Comparison of ENCODE assay signal across 8 cellular contexts in the genomic region with DNA sequence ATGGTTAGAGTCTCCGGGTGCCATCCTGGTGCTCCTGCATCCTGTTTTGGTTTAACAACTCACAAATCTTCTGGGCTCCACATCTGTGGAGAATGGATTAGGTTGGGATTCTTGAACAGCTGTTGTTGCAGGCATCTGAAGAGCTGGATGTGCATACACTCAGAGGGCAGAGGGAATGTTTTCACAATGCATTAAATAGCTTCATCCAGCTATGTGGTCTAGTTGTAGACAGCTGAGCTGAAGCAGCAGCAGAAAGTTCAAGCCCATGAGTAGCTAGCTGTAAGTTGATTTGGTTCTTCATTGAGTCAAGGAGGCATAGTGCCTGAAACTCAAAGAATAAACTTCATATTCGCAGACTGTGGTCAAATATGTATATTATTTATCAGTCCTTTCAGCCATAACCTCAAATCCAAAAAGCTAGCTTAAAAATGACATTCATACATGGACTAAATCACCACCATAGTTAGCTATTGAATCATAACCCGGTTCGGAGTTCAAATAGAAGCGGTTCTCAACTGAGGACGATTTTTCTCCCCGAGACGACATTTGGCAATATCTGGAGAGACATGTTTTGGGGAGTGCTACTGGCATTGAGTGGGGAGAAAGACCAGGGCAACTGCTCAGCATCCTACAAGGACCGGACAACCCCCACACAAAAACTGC. TPM values are rescaled to one million over a fixed set of nuclear protein-coding genes. Genes with fewer than 3 reads are reported as not detected.
DNase-seq lines count a peak whose midpoint lies in the region; ATAC-seq and TF ChIP-seq lines count a peak whose summit lies in the region.

No MANE protein-coding gene starts in this region.

- H3K36me3 ChIP-seq in iPS-20b (ENCODE audit: insufficient read depth, low read depth, low read length) (no peaks in the 10 kb centered on the region), thoracic aorta (no peaks in the 10 kb centered on the region)

- CTCF ChIA-PET in activated CD4-positive, alpha-beta memory T cell treated with anti-CD3 and anti-CD28 coated beads, Interleukin-2, amount 10 ng/mL, durations not matched to agents 7 days and 5 days (lab: Charles Lee): interaction anchor here (1.1 to 1.4 kb wide), 2 partner anchors 12 to 153 kb away, joined by 4 to 6 read pairs; no protein-coding TSS in a partner anchor

- H3K27ac ChIP-seq in iPS-20b (ENCODE audit: low read length) (peak overlapping the region; percentile 59), thoracic aorta (peak overlapping the region; percentile 67 to 83)

- H3K27me3 ChIP-seq in iPS-20b (ENCODE audit: insufficient read depth, low read length) (peaks cover 20% of the 10 kb centered on the region), thoracic aorta (replicated peaks; ENCODE audit: insufficient read depth) (no peaks in the 10 kb centered on the region)

- H3K36me3 Mint-ChIP-seq in activated CD4-positive, alpha-beta T cell treated with anti-CD3 and anti-CD28 coated beads, Interleukin-2, amount 10 ng/mL, durations not matched to agents 24 days and 14 days (ENCODE audit: low read depth): peaks cover 21% of the 10 kb centered on the region
- H3K36me3 Mint-ChIP-seq in activated CD4-positive, alpha-beta memory T cell treated with anti-CD3 and anti-CD28 coated beads, Interleukin-2, amount 10 ng/mL, durations not matched to agents 7 days and 5 days (ENCODE audit: low read depth): peaks cover 45% of the 10 kb centered on the region

- peak overlapping the region; percentile 91; the same call in 1 of the 2 replicates for H3K9ac ChIP-seq in iPS-20b (ENCODE audit: low read depth, low read length)

- H3K27me3 Mint-ChIP-seq in activated CD4-positive, alpha-beta T cell treated with anti-CD3 and anti-CD28 coated beads, Interleukin-2, amount 10 ng/mL, durations not matched to agents 24 days and 14 days: no peaks in the 10 kb centered on the region
- no peaks in the 10 kb centered on the region for H3K27me3 Mint-ChIP-seq in activated CD4-positive, alpha-beta memory T cell treated with anti-CD3 and anti-CD28 coated beads, Interleukin-2, amount 10 ng/mL, durations not matched to agents 7 days and 5 days

- no peaks in the 10 kb centered on the region for H3K9me3 Mint-ChIP-seq in activated CD4-positive, alpha-beta T cell treated with anti-CD3 and anti-CD28 coated beads, Interleukin-2, amount 10 ng/mL, durations not matched to agents 24 days and 14 days
- H3K9me3 Mint-ChIP-seq in activated CD4-positive, alpha-beta memory T cell treated with anti-CD3 and anti-CD28 coated beads, Interleukin-2, amount 10 ng/mL, durations not matched to agents 7 days and 5 days: no peaks in the 10 kb centered on the region

- intact Hi-C loops in activated CD4-positive, alpha-beta T cell treated with anti-CD3 and anti-CD28 coated beads, Interleukin-2, amount 10 ng/mL, durations not matched to agents 24 days and 14 days (cut with micrococcal nuclease): loop anchor here (2.0 to 5.0 kb wide), 3 partner anchors 50 to 579 kb away; a partner anchor contains a TSS

- POLR2A ChIA-PET in activated CD4-positive, alpha-beta memory T cell treated with anti-CD3 and anti-CD28 coated beads, Interleukin-2, amount 10 ng/mL, durations not matched to agents 7 days and 5 days (lab: Charles Lee): interaction anchor here (1.0 to 3.6 kb wide), 13 partner anchors 11 to 1437 kb away, joined by 3 to 38 read pairs (median 6); a partner anchor contains a TSS

- H3K4me1 Mint-ChIP-seq in activated CD4-positive, alpha-beta T cell treated with anti-CD3 and anti-CD28 coated beads, Interleukin-2, amount 10 ng/mL, durations not matched to agents 24 days and 14 days: peaks cover 46% of the 10 kb centered on the region
- H3K4me1 Mint-ChIP-seq in activated CD4-positive, alpha-beta memory T cell treated with anti-CD3 and anti-CD28 coated beads, Interleukin-2, amount 10 ng/mL, durations not matched to agents 7 days and 5 days: peaks cover 66% of the 10 kb centered on the region

- peak overlapping the region; percentile 77 for H3K4me3 ChIP-seq in iPS-20b (ENCODE audit: low read length)
- H3K4me3 ChIP-seq in thoracic aorta: peak overlapping the region; percentile 85

- H3K4me3 Mint-ChIP-seq in activated CD4-positive, alpha-beta T cell treated with anti-CD3 and anti-CD28 coated beads, Interleukin-2, amount 10 ng/mL, durations not matched to agents 24 days and 14 days: peak overlapping the region; percentile 90
- H3K4me3 Mint-ChIP-seq in activated CD4-positive, alpha-beta memory T cell treated with anti-CD3 and anti-CD28 coated beads, Interleukin-2, amount 10 ng/mL, durations not matched to agents 7 days and 5 days: peak overlapping the region; percentile 85

- 0 out of 2 replicates have a peak, but pooled peaks cover 3% of the 10 kb centered on the region for H3K4me1 ChIP-seq in iPS-20b (ENCODE audit: insufficient read depth, low read length)
- H3K4me1 ChIP-seq in thoracic aorta (ENCODE audit: control insufficient read depth in 1 of 2, low read depth in 2 of 2): peaks cover 20 to 59% of the 10 kb centered on the region in 2 donors

- ATAC-seq in thoracic aorta (ENCODE audit: insufficient number of reproducible peaks, low FRiP score, low read depth) (no peak), esophagus mucosa (no peak), GM19351 (IDR thresholded peaks at IDR 0.05; ENCODE audit: unreplicated experiment) (no peak)

- H3K9me3 ChIP-seq in iPS-20b (ENCODE audit: insufficient read depth, low read depth, low read length) (no peaks in the 10 kb centered on the region), thoracic aorta (no peaks in the 10 kb centered on the region)

- no peak for DNase-seq in activated CD4-positive, alpha-beta T cell treated with anti-CD3 and anti-CD28 coated beads, Interleukin-2, amount 10 ng/mL, durations not matched to agents 24 days and 14 days
- DNase-seq in activated CD4-positive, alpha-beta T cell treated with anti-CD3 and anti-CD28 coated beads for 48 hours: no peak
- DNase-seq in activated CD4-positive, alpha-beta memory T cell treated with anti-CD3 and anti-CD28 coated beads, Interleukin-2, amount 10 ng/mL, durations not matched to agents 7 days and 5 days: no peak
- DNase-seq in thoracic aorta (ENCODE audit: low spot score) (no peak), NCI-H2227 (lab: John Stamatoyannopoulos, UW; ENCODE audit: unreplicated experiment) (no peak)

- H3K27ac Mint-ChIP-seq in activated CD4-positive, alpha-beta T cell treated with anti-CD3 and anti-CD28 coated beads, Interleukin-2, amount 10 ng/mL, durations not matched to agents 24 days and 14 days: peak overlapping the region; percentile 96
- peak overlapping the region; percentile 89 for H3K27ac Mint-ChIP-seq in activated CD4-positive, alpha-beta memory T cell treated with anti-CD3 and anti-CD28 coated beads, Interleukin-2, amount 10 ng/mL, durations not matched to agents 7 days and 5 days

- TF ChIP-seq CTCF in thoracic aorta (IDR thresholded peaks at IDR 0.05): no peak

RNA-seq across cellular contexts. Expression of a gene that starts 0.9 kb away (rescaled TPM):
- total RNA-seq in activated CD4-positive, alpha-beta T cell treated with anti-CD3 and anti-CD28 coated beads, Interleukin-2, amount 10 ng/mL, durations not matched to agents 24 days and 14 days: 60.6 and 62.5 TPM in 2 replicates
- total RNA-seq in activated CD4-positive, alpha-beta memory T cell treated with anti-CD3 and anti-CD28 coated beads, Interleukin-2, amount 10 ng/mL, durations not matched to agents 7 days and 5 days: 10 to 100 TPM; 84.3 to 85.2 TPM
- 10 to 100 TPM; 69.1 to 83.7 TPM for total RNA-seq in thoracic aorta
- total RNA-seq in esophagus mucosa: 31.8 TPM

RNA-seq across cellular contexts. Expression of a gene that starts 2.2 kb away (rescaled TPM):
- total RNA-seq in activated CD4-positive, alpha-beta T cell treated with anti-CD3 and anti-CD28 coated beads, Interleukin-2, amount 10 ng/mL, durations not matched to agents 24 days and 14 days: 87.1 and 88.6 TPM in 2 replicates
- 100 to 1,000 TPM; 107 to 112 TPM for total RNA-seq in activated CD4-positive, alpha-beta memory T cell treated with anti-CD3 and anti-CD28 coated beads, Interleukin-2, amount 10 ng/mL, durations not matched to agents 7 days and 5 days
- total RNA-seq in thoracic aorta (10 to 100 TPM; 45.2 to 71.5 TPM), esophagus mucosa (16.3 TPM)

RNA-seq across cellular contexts. Expression of a gene that starts 50.0 kb away (rescaled TPM):
- 21.3 and 25.1 TPM in 2 replicates for total RNA-seq in activated CD4-positive, alpha-beta T cell treated with anti-CD3 and anti-CD28 coated beads, Interleukin-2, amount 10 ng/mL, durations not matched to agents 24 days and 14 days
- 10 to 100 TPM; 26.2 to 29.1 TPM for total RNA-seq in activated CD4-positive, alpha-beta memory T cell treated with anti-CD3 and anti-CD28 coated beads, Interleukin-2, amount 10 ng/mL, durations not matched to agents 7 days and 5 days
- total RNA-seq in thoracic aorta: 10 to 100 TPM in 1 of 2 donors, 1 to 10 TPM in 1; 6.4 to 18.1 TPM
- total RNA-seq in esophagus mucosa: 3.3 TPM
